Comparison of ENCODE assay signal across 1 cellular context in the genomic region with DNA sequence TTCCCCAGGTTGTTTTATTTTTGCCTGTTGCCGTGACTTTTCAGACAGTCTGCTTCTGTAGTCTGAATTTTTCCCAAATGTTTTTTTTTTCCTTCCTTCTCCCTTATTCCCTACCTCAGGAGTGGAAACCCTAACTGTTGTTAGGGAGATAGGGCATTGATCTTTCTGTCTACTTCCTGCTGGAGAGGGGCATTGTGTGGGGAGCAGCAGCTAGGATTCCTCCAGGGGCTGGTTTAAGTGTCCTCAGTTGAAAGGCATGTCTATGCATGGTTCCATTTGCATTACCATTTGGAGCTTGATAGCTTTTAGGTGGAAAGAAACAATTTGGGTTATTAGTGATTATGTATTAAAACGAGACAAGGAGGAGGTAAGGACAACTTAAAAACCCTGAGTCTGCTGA.
TF ChIP-seq lines count a peak whose summit lies in the region.

No MANE protein-coding gene starts in this region.

TF ChIP-seq in GM23338, 12 proteins besides CTCF, POLR2A, EP300 and RAD21:
- no peak for TF ChIP-seq ZNF462 (CRISPR knock-in tag; IDR thresholded peaks at IDR 0.05)
- TF ChIP-seq STAT1 (IDR thresholded peaks at IDR 0.05; ENCODE audit: unreplicated experiment): no peak
- no peak for TF ChIP-seq JUNB (IDR thresholded peaks at IDR 0.05; ENCODE audit: unreplicated experiment)
- TF ChIP-seq POLR2AphosphoS5 (IDR thresholded peaks at IDR 0.05; ENCODE audit: low read depth): no peak
- no peak for TF ChIP-seq EZH2 (IDR thresholded peaks at IDR 0.05; ENCODE audit: low read depth, unreplicated experiment)
- no peak for TF ChIP-seq EZH2phosphoT487 (IDR thresholded peaks at IDR 0.05; ENCODE audit: unreplicated experiment)
- TF ChIP-seq ZNF114 (CRISPR knock-in tag; IDR thresholded peaks at IDR 0.05): no peak
- TF ChIP-seq REST (IDR thresholded peaks at IDR 0.05; ENCODE audit: unreplicated experiment): no peak
- TF ChIP-seq CREB1 (CRISPR knock-in tag; IDR thresholded peaks at IDR 0.05; ENCODE audit: low read depth): no peak
- TF ChIP-seq NANOG (IDR thresholded peaks at IDR 0.05; ENCODE audit: borderline replicate concordance): no peak
- TF ChIP-seq ETS1 (IDR thresholded peaks at IDR 0.05): no peak
- no peak for TF ChIP-seq ZNF331 (CRISPR knock-in tag; IDR thresholded peaks at IDR 0.05; ENCODE audit: low read depth)
